8 cellular contexts compared by ENCODE assay signal in genomic region chr6:27477318-27478013, GRCh38. TPM values are rescaled to one million over a fixed set of nuclear protein-coding genes. Genes with fewer than 3 reads are reported as not detected.
DNase-seq lines count a peak whose midpoint lies in the region; ATAC-seq and TF ChIP-seq lines count a peak whose summit lies in the region.

No MANE protein-coding gene starts in this region.

- BruUV-seq in Panc1 (replicated peaks; lab: Mats Ljungman, UMichigan), result no TSS peak

- H3K9me3 ChIP-seq in Panc1 (ENCODE audit: control insufficient read depth, insufficient read depth, low read depth, low read length), result no peaks in the 10 kb centered on the region
- no peaks in the 10 kb centered on the region for H3K9me3 ChIP-seq in testis

- H3K36me3 Mint-ChIP-seq in activated naive CD4-positive, alpha-beta T cell treated with anti-CD3 and anti-CD28 coated beads, Interleukin-2, amount 10 ng/mL, durations not matched to agents 7 days and 5 days, result peaks cover 3% of the 10 kb centered on the region

- DNase-seq in activated naive CD4-positive, alpha-beta T cell treated with anti-CD3 and anti-CD28 coated beads, Interleukin-2, amount 10 ng/mL, durations not matched to agents 7 days and 5 days, result no peak
- no peak for DNase-seq in activated naive CD4-positive, alpha-beta T cell treated with Interleukin-2 at 50 U/mL for 16 hours
- DNase-seq in Panc1 (ENCODE audit: low read depth, low spot score) (no peak), fibroblast of the aortic adventitia (ENCODE audit: low read depth) (no peak), testis (no peak), GOT3 (lab: John Stamatoyannopoulos, UW) (no peak), NCI-H226 (no peak)

- POLR2A ChIA-PET in Panc1 (lab: Charles Lee), result no interaction called here

- peak overlapping the region; percentile 93; the same call in 1 of the 2 replicates for H3K27ac ChIP-seq in Panc1 (ENCODE audit: low read length)
- peak overlapping the region; percentile 98 to 99 for H3K27ac ChIP-seq in testis

- peak overlapping the region; percentile 53 for H3K4me3 Mint-ChIP-seq in activated naive CD4-positive, alpha-beta T cell treated with anti-CD3 and anti-CD28 coated beads, Interleukin-2, amount 10 ng/mL, durations not matched to agents 7 days and 5 days

- CTCF ChIA-PET in activated naive CD4-positive, alpha-beta T cell treated with anti-CD3 and anti-CD28 coated beads, Interleukin-2, amount 10 ng/mL, durations not matched to agents 7 days and 5 days (lab: Charles Lee), result interaction anchor here (0.7 to 0.8 kb wide), 2 partner anchors 17 to 30 kb away, joined by 3 read pairs; no protein-coding TSS in a partner anchor
- CTCF ChIA-PET in Panc1 (lab: Charles Lee), result no interaction called here

- peaks cover 11% of the 10 kb centered on the region for H3K4me1 Mint-ChIP-seq in activated naive CD4-positive, alpha-beta T cell treated with anti-CD3 and anti-CD28 coated beads, Interleukin-2, amount 10 ng/mL, durations not matched to agents 7 days and 5 days

- H3K27me3 Mint-ChIP-seq in activated naive CD4-positive, alpha-beta T cell treated with anti-CD3 and anti-CD28 coated beads, Interleukin-2, amount 10 ng/mL, durations not matched to agents 7 days and 5 days, result peaks cover 12% of the 10 kb centered on the region

- in situ Hi-C loops in Panc1 (cut with HindIII; ENCODE audit: low pct_unique_long_range_greater_than_20kb, low sequenced_read_pairs), result no loop called here

- H3K27ac Mint-ChIP-seq in activated naive CD4-positive, alpha-beta T cell treated with anti-CD3 and anti-CD28 coated beads, Interleukin-2, amount 10 ng/mL, durations not matched to agents 7 days and 5 days, result peak overlapping the region; percentile 63

- H3K4me3 ChIP-seq in Panc1 (ENCODE audit: low read depth in 2 of 2, low read length in 2 of 2) (peak overlapping the region; percentile 98 to 100), fibroblast of the aortic adventitia (ENCODE audit: low read depth, low read length) (peak overlapping the region; percentile 78), testis (peak overlapping the region; percentile 77 to 95)

- H3K27me3 ChIP-seq in Panc1 (ENCODE audit: control insufficient read depth, insufficient read depth, low read length), result no peaks in the 10 kb centered on the region
- no peaks in the 10 kb centered on the region for H3K27me3 ChIP-seq in testis

- no peak for TF ChIP-seq POLR2A in testis (IDR thresholded peaks at IDR 0.05)

- intact Hi-C loops in Panc1 (cut with micrococcal nuclease; ENCODE audit: unreplicated experiment), result loop anchor here (2.0 to 10.0 kb wide), 4 partner anchors 25 to 303 kb away; partner anchors contain the start of gene POM121L2
- intact Hi-C loops in testis (cut with DNase I; ENCODE audit: low total_unique reads), result no loop called here

- WGBS in testis, 2 donors, result 33 to 41% methylated on average over 8 of the region's 8 CpGs

- H3K36me3 ChIP-seq in Panc1 (ENCODE audit: control insufficient read depth, insufficient read depth, low read length) (no peaks in the 10 kb centered on the region), testis (ENCODE audit: low read depth, missing control alignments) (no peaks in the 10 kb centered on the region)

- no peaks in the 10 kb centered on the region for H3K9me3 Mint-ChIP-seq in activated naive CD4-positive, alpha-beta T cell treated with anti-CD3 and anti-CD28 coated beads, Interleukin-2, amount 10 ng/mL, durations not matched to agents 7 days and 5 days

- no peak for ATAC-seq in Panc1
- no peak for ATAC-seq in GM19328 (IDR thresholded peaks at IDR 0.05; ENCODE audit: unreplicated experiment)

- TF ChIP-seq CTCF in Panc1 (IDR thresholded peaks at IDR 0.05), result no peak
- no peak for TF ChIP-seq CTCF in fibroblast of the aortic adventitia (IDR thresholded peaks at IDR 0.05; ENCODE audit: insufficient read depth, low read length)
- no peak for TF ChIP-seq CTCF in testis (IDR thresholded peaks at IDR 0.05)

- H3K4me1 ChIP-seq in Panc1 (ENCODE audit: control insufficient read depth, insufficient read depth, low read length) (peaks cover 9% of the 10 kb centered on the region), testis (no peaks in the 10 kb centered on the region)

RNA-seq across cellular contexts. Expression of gene ZNF184, which starts 4.6 kb away (rescaled TPM):
- total RNA-seq in Panc1 (2021; ENCODE audit: unreplicated experiment) (7.8 TPM), fibroblast of the aortic adventitia (ENCODE audit: low replicate concordance) (6.5 and 12.2 TPM in 2 replicates), testis (10 to 100 TPM; 11.9 to 17.5 TPM)
- polyA plus RNA-seq in Panc1 (2012; ENCODE audit: insufficient read length), result 3.0 TPM
- 11.4 TPM for polyA plus RNA-seq in testis (ENCODE audit: insufficient read depth, low read depth, low replicate concordance)
